ENCODE assay signal across 9 cellular contexts in the genomic region with DNA sequence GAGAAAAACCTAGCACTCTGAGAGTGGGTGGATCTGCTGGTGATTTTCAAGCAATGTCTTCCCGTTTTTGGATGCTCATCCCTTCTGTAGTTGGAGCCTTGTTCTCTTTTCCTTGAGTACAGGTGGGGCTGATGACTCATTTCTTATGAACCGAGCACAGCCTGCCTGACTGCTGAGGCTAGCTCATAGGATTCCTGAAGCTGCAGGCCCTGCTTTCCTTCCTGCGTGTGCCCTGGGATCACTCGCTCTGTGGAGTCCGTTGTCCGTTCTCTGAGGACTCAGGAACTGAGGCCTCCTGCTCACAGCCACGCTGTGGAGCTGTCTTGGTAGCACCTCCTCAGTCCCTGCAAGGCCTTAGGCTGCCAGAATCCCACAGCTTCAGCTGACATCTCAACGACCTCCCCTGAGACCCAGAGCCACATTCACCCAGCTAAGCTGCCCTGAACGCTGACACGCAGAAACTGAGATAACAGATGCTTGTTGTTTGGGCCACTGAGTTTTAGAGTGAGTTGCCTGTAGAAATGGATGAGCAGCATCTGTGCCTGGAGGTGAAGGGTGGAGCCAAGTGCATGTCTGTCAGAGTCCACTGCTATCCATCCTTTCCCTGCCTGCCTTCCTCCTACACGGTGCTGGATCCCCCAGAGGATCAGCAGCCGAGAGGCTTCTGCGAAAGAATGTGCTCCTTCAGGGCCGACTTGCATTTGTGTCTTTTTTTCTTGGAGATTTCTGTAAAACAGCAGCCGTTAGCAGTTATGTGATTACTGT.
DNase-seq lines count a peak whose midpoint lies in the region; ATAC-seq, FAIRE-seq and TF ChIP-seq lines count a peak whose summit lies in the region.
"Had no signal": no experiment of that assay in that cellular context is flagged by ENCODE, and none has a peak within 500 bp of the region (broad histone marks: within the 10 kb centered on the region; RNA-seq: fewer than 3 reads in every experiment).

No MANE protein-coding gene starts in this region.

- no peak overlapping the region for H3K4me3 ChIP-seq in bronchial epithelial cell (ENCODE audit: low read depth, low read length)
- no peak overlapping the region for H3K4me3 ChIP-seq in endodermal cell (ENCODE audit: low read length)

- no peaks in the 10 kb centered on the region for H3K36me3 ChIP-seq in bronchial epithelial cell (ENCODE audit: control insufficient read depth, insufficient read depth, low read length)
- H3K36me3 ChIP-seq in endodermal cell (ENCODE audit: control insufficient read depth, insufficient read depth, low read length): no peaks in the 10 kb centered on the region

- 88 to 94% methylated on average over 6 to 15 of the region's 15 CpGs for WGBS in endodermal cell (ENCODE audit: insufficient coverage in 1 of 2, insufficient read length in 1 of 2), 2 experiments

- DNase-seq in Calu3 (peak; percentile 1), HT1080 (ENCODE audit: low read depth) (peak; percentile 56), bronchial epithelial cell (ENCODE audit: low read depth) (peak; percentile 74), mesothelial cell of epicardium (ENCODE audit: low spot score in 2 of 2, unreplicated experiment in 2 of 2) (no peak), NCI-H345 treated with DMSO at 0.1 percent for 48 hours (lab: John Stamatoyannopoulos, UW; ENCODE audit: unreplicated experiment) (no peak), NCI-H2196 (lab: John Stamatoyannopoulos, UW; ENCODE audit: unreplicated experiment) (no peak), endodermal cell (no peak)
- DNase-seq: NCI-H748 treated with DMSO at 0.1 percent for 48 hours had no signal

- H3K36me3 Mint-ChIP-seq in Calu3 (ENCODE audit: insufficient read depth, unreplicated experiment): no peaks in the 10 kb centered on the region
- H3K36me3 Mint-ChIP-seq in mesothelial cell of epicardium: peaks cover 28% of the 10 kb centered on the region
- H3K36me3 Mint-ChIP-seq in endodermal cell (ENCODE audit: low read depth): peaks cover 18% of the 10 kb centered on the region

- H3K27me3 Mint-ChIP-seq in Calu3 (ENCODE audit: unreplicated experiment): no peaks in the 10 kb centered on the region
- H3K27me3 Mint-ChIP-seq in mesothelial cell of epicardium (ENCODE audit: low read depth): no peaks in the 10 kb centered on the region
- H3K27me3 Mint-ChIP-seq in endodermal cell (ENCODE audit: insufficient read depth): no peaks in the 10 kb centered on the region

- no peak overlapping the region for H3K4me3 Mint-ChIP-seq in Calu3 (ENCODE audit: low read depth, unreplicated experiment)
- H3K4me3 Mint-ChIP-seq in mesothelial cell of epicardium: no peak overlapping the region
- no peak overlapping the region for H3K4me3 Mint-ChIP-seq in endodermal cell

- TF ChIP-seq CTCF in Calu3 (IDR thresholded peaks at IDR 0.05; ENCODE audit: unreplicated experiment) (no peak), bronchial epithelial cell (IDR thresholded peaks at IDR 0.05; ENCODE audit: insufficient read depth, low read length, severe bottlenecking) (no peak), mesothelial cell of epicardium (IDR thresholded peaks at IDR 0.05; ENCODE audit: unreplicated experiment) (no peak), endodermal cell (conservative IDR thresholded peaks at IDR 0.05) (no peak)

- peaks cover 8% of the 10 kb centered on the region for H3K4me1 Mint-ChIP-seq in Calu3 (ENCODE audit: low read depth, unreplicated experiment)
- H3K4me1 Mint-ChIP-seq in mesothelial cell of epicardium: peaks cover 35% of the 10 kb centered on the region
- H3K4me1 Mint-ChIP-seq in endodermal cell: peaks cover 31% of the 10 kb centered on the region

- no peak for FAIRE-seq in bronchial epithelial cell (lab: Jason Lieb, UNC)

- no TSS peak for BruUV-seq in Calu3 (replicated peaks; lab: Mats Ljungman, UMichigan)

- H3K9me3 Mint-ChIP-seq in Calu3 (ENCODE audit: low read depth, unreplicated experiment): no peaks in the 10 kb centered on the region
- H3K9me3 Mint-ChIP-seq in mesothelial cell of epicardium: peaks cover 22% of the 10 kb centered on the region
- peaks cover 6% of the 10 kb centered on the region for H3K9me3 Mint-ChIP-seq in endodermal cell

- H3K9me3 ChIP-seq in endodermal cell (ENCODE audit: control insufficient read depth, low read length): no peaks in the 10 kb centered on the region

- no peaks in the 10 kb centered on the region for H3K4me1 ChIP-seq in endodermal cell (ENCODE audit: control insufficient read depth, insufficient read depth, low read length)

- CTCF ChIA-PET in Calu3 (lab: Charles Lee): no interaction called here

- H3K27ac Mint-ChIP-seq in Calu3 (ENCODE audit: unreplicated experiment): no peak overlapping the region
- H3K27ac Mint-ChIP-seq in mesothelial cell of epicardium: peak overlapping the region; percentile 84
- no peak overlapping the region for H3K27ac Mint-ChIP-seq in endodermal cell

- no peak overlapping the region for H3K27ac ChIP-seq in endodermal cell (ENCODE audit: low read depth, low read length)

- no peak for ATAC-seq in HG03196 (IDR thresholded peaks at IDR 0.05; ENCODE audit: unreplicated experiment)

- H3K9ac ChIP-seq in endodermal cell (ENCODE audit: extremely low read depth, low read length, poor library complexity, severe bottlenecking): no peak overlapping the region

- intact Hi-C loops in Calu3 (cut with micrococcal nuclease; ENCODE audit: unreplicated experiment): no loop called here

- H3K27me3 ChIP-seq in bronchial epithelial cell (ENCODE audit: control insufficient read depth, insufficient read depth, low read length) (no peaks in the 10 kb centered on the region), endodermal cell (ENCODE audit: control insufficient read depth, insufficient read depth, low read length, poor library complexity, severe bottlenecking) (no peaks in the 10 kb centered on the region)

Comparison
In these comparisons a context has a peak if more than half of its experiments do, and no peak if none do; other contexts are left out.
1. DNase-seq: peak in Calu3 (single experiment), HT1080 (single experiment) and bronchial epithelial cell (single experiment); none in mesothelial cell of epicardium (0 of 2), NCI-H345 treated with DMSO at 0.1 percent for 48 hours (single experiment), NCI-H2196 (single experiment) and endodermal cell (single experiment).